ENCODE assay signal across 18 cellular contexts in genomic region chr21:14836950-14837349, GRCh38.
DNase-seq lines count a peak whose midpoint lies in the region; ATAC-seq and TF ChIP-seq lines count a peak whose summit lies in the region.
"Had no signal": no experiment of that assay in that cellular context is flagged by ENCODE, and none has a peak within 500 bp of the region (broad histone marks: within the 10 kb centered on the region; RNA-seq: fewer than 3 reads in every experiment).

No MANE protein-coding gene starts in this region.

- dilution Hi-C loops in IMR-90 (cut with HindIII; ENCODE audit: low sequenced_read_pairs, unreplicated experiment), result no loop called here

- no peak overlapping the region for H2AK9ac ChIP-seq in IMR-90 (replicated peaks; ENCODE audit: low read depth, low read length, poor library complexity)

- H3K9me1 ChIP-seq in IMR-90 (ENCODE audit: insufficient read depth, low read length), result no peaks in the 10 kb centered on the region

- no peak overlapping the region for H4K8ac ChIP-seq in IMR-90 (ENCODE audit: low read depth in 2 of 2, low read length in 2 of 2)

- intact Hi-C loops in IMR-90 (cut with micrococcal nuclease), result no loop called here
- intact Hi-C loops in aorta (cut with DNase I), result loop anchor here in 1 of 2 donors (10.0 kb wide), 1 partner anchor 422 kb away; no protein-coding TSS in a partner anchor

- H3K23ac ChIP-seq in IMR-90 (ENCODE audit: low read depth, low read length), result no peak overlapping the region

- H3K56ac ChIP-seq in IMR-90 (ENCODE audit: extremely low read depth, insufficient read depth, low read length), result no peak overlapping the region

- no peak overlapping the region for H3K14ac ChIP-seq in IMR-90 (replicated peaks; ENCODE audit: low read depth, low read length)

- H3K27me3 Mint-ChIP-seq in activated CD8-positive, alpha-beta memory T cell treated with anti-CD3 and anti-CD28 coated beads, Interleukin-2, amount 10 ng/mL, durations not matched to agents 7 days and 5 days, result peaks cover 5% of the 10 kb centered on the region
- H3K27me3 Mint-ChIP-seq: IgD-negative memory B cell had no signal

- H3K36me3 ChIP-seq in IMR-90 (ENCODE audit: control insufficient read depth, insufficient read depth, low read length), result no peaks in the 10 kb centered on the region
- H3K36me3 ChIP-seq in aorta (ENCODE audit: control insufficient read depth in 1 of 2, insufficient read depth in 2 of 2, low read length in 1 of 2), result no peaks in the 10 kb centered on the region

- no peak for TF ChIP-seq POLR2A in IMR-90 (IDR thresholded peaks at IDR 0.05; ENCODE audit: low read depth, low read length)

- H3K4me1 ChIP-seq in IMR-90 (ENCODE audit: control insufficient read depth, insufficient read depth, low read length) (peaks cover 2% of the 10 kb centered on the region; the same call in 1 of the 2 replicates), aorta (ENCODE audit: control insufficient read depth in 1 of 2, insufficient read depth in 2 of 2, low read length in 2 of 2) (no peaks in the 10 kb centered on the region)

- TF ChIP-seq RAD21 in IMR-90 (IDR thresholded peaks at IDR 0.05; ENCODE audit: low read length), result no peak

- CTCF ChIA-PET in IMR-90 (lab: Yijun Ruan, JAX), result no interaction called here
- CTCF ChIA-PET in activated CD8-positive, alpha-beta memory T cell treated with anti-CD3 and anti-CD28 coated beads, Interleukin-2, amount 10 ng/mL, durations not matched to agents 7 days and 5 days (lab: Charles Lee), result no interaction called here

- no peak overlapping the region for H3K27ac Mint-ChIP-seq in activated CD8-positive, alpha-beta memory T cell treated with anti-CD3 and anti-CD28 coated beads, Interleukin-2, amount 10 ng/mL, durations not matched to agents 7 days and 5 days
- H3K27ac Mint-ChIP-seq: CD8-positive, alpha-beta T cell; IgD-negative memory B cell had no signal

- in situ Hi-C loops in IMR-90 (cut with MboI; ENCODE audit: low sequenced_read_pairs), result no loop called here

- ATAC-seq in IMR-90 (ENCODE audit: low read depth), result peak; percentile 53; the same call in 1 of the 2 replicates
- no peak for ATAC-seq in activated CD8-positive, alpha-beta memory T cell treated with anti-CD3 and anti-CD28 coated beads, Interleukin-2, amount 10 ng/mL, durations not matched to agents 7 days and 5 days
- no peak for ATAC-seq in aorta (ENCODE audit: low FRiP score)
- no peak for ATAC-seq in HG03175 (IDR thresholded peaks at IDR 0.05; ENCODE audit: unreplicated experiment)
- ATAC-seq: CD8-positive, alpha-beta T cell had no signal

- DNase-seq in ELR (ENCODE audit: low read depth), result peak; percentile 54
- DNase-seq in IMR-90, result peak; percentile 59
- peak; percentile 16 for DNase-seq in astrocyte of the hippocampus (ENCODE audit: low read depth, low spot score)
- DNase-seq in skeletal muscle cell (ENCODE audit: low read depth), result peak; percentile 24
- DNase-seq in activated CD8-positive, alpha-beta memory T cell treated with anti-CD3 and anti-CD28 coated beads, Interleukin-2, amount 10 ng/mL, durations not matched to agents 7 days and 5 days, result no peak
- no peak for DNase-seq in aorta
- DNase-seq in NCI-H2196 (lab: John Stamatoyannopoulos, UW; ENCODE audit: unreplicated experiment), result no peak
- DNase-seq: CD8-positive, alpha-beta T cell; Kasumi-1; NCI-H1417; NCI-H1930; NCI-H446; NCI-H748 treated with DMSO at 0.1 percent for 48 hours; OCI-M1 had no signal

- no peak overlapping the region for H4K5ac ChIP-seq in IMR-90 (ENCODE audit: low read depth, low read length)

- no peaks in the 10 kb centered on the region for H3K79me1 ChIP-seq in IMR-90 (ENCODE audit: low read depth in 1 of 2, low read length in 2 of 2)

- BruUV-seq in IMR-90 (replicated peaks; lab: Mats Ljungman, UMichigan), result no TSS peak

- H3K36me3 Mint-ChIP-seq in activated CD8-positive, alpha-beta memory T cell treated with anti-CD3 and anti-CD28 coated beads, Interleukin-2, amount 10 ng/mL, durations not matched to agents 7 days and 5 days, result no peaks in the 10 kb centered on the region
- H3K36me3 Mint-ChIP-seq: CD8-positive, alpha-beta T cell had no signal

- POLR2A ChIA-PET in IMR-90 (lab: Charles Lee; ENCODE audit: unreplicated experiment), result no interaction called here

- TF ChIP-seq CTCF in IMR-90 (conservative IDR thresholded peaks at IDR 0.05; ENCODE audit: low read depth, low read length), result no peak

- H3K27ac ChIP-seq in IMR-90 (ENCODE audit: insufficient read depth, low read length) (no peak overlapping the region), aorta (ENCODE audit: low read depth in 1 of 2, low read length in 2 of 2) (no peak overlapping the region)
- H3K27ac ChIP-seq: BLaER1, RWPE1 had no signal

- no peak overlapping the region for H4K91ac ChIP-seq in IMR-90 (ENCODE audit: insufficient read depth, low read depth, low read length)

- H2AK5ac ChIP-seq in IMR-90 (ENCODE audit: low read depth, low read length), result no peak overlapping the region

- no peak overlapping the region for H3K4ac ChIP-seq in IMR-90 (ENCODE audit: low read depth, low read length)

- peak overlapping the region; percentile 38; the same call in 1 of the 2 replicates for H3K4me2 ChIP-seq in IMR-90 (ENCODE audit: low read depth, low read length)
- H3K4me2 ChIP-seq: BLaER1 had no signal

- peak overlapping the region; percentile 76 for H2BK5ac ChIP-seq in IMR-90 (ENCODE audit: low read depth, low read length, poor library complexity, severe bottlenecking)

- H3K4me3 Mint-ChIP-seq in activated CD8-positive, alpha-beta memory T cell treated with anti-CD3 and anti-CD28 coated beads, Interleukin-2, amount 10 ng/mL, durations not matched to agents 7 days and 5 days, result no peak overlapping the region
- H3K4me3 Mint-ChIP-seq: CD8-positive, alpha-beta T cell; IgD-negative memory B cell had no signal

- no peak overlapping the region; the same call in 1 of the 2 replicates for H3K18ac ChIP-seq in IMR-90 (ENCODE audit: low read depth, low read length)

- no peak overlapping the region for H2BK20ac ChIP-seq in IMR-90 (ENCODE audit: low read depth, low read length)

- H3K9ac ChIP-seq in IMR-90 (ENCODE audit: low read depth, low read length), result no peak overlapping the region
- H3K9ac ChIP-seq: BLaER1 had no signal

- H2AFZ ChIP-seq in IMR-90 (replicated peaks; ENCODE audit: low read length, poor library complexity), result no peak overlapping the region

- no peak overlapping the region for H2BK15ac ChIP-seq in IMR-90 (ENCODE audit: low read depth, low read length)

- H2BK120ac ChIP-seq in IMR-90 (ENCODE audit: low read depth, low read length), result no peak overlapping the region

- H3K9me3 ChIP-seq in IMR-90 (ENCODE audit: control insufficient read depth, insufficient read depth, low read length) (no peaks in the 10 kb centered on the region; the same call in 1 of the 2 replicates), aorta (ENCODE audit: control insufficient read depth, low read length) (no peaks in the 10 kb centered on the region)

- H3K27me3 ChIP-seq in IMR-90 (ENCODE audit: control insufficient read depth, insufficient read depth, low read length) (no peaks in the 10 kb centered on the region), aorta (ENCODE audit: control insufficient read depth in 1 of 2, insufficient read depth in 2 of 2, low read length in 1 of 2) (no peaks in the 10 kb centered on the region)
- H3K27me3 ChIP-seq: BLaER1 had no signal

- peaks cover 2% of the 10 kb centered on the region for H3K9me3 Mint-ChIP-seq in activated CD8-positive, alpha-beta memory T cell treated with anti-CD3 and anti-CD28 coated beads, Interleukin-2, amount 10 ng/mL, durations not matched to agents 7 days and 5 days (ENCODE audit: low read depth)
- H3K9me3 Mint-ChIP-seq: CD8-positive, alpha-beta T cell; IgD-negative memory B cell had no signal

- H4K20me1 ChIP-seq in IMR-90 (ENCODE audit: insufficient read depth, low read length), result no peaks in the 10 kb centered on the region
- H4K20me1 ChIP-seq: BLaER1 had no signal

- H3K4me1 Mint-ChIP-seq in activated CD8-positive, alpha-beta memory T cell treated with anti-CD3 and anti-CD28 coated beads, Interleukin-2, amount 10 ng/mL, durations not matched to agents 7 days and 5 days, result peaks cover 7% of the 10 kb centered on the region
- H3K4me1 Mint-ChIP-seq: IgD-negative memory B cell had no signal

- no peak overlapping the region for H3K4me3 ChIP-seq in IMR-90 (ENCODE audit: insufficient read depth, low read depth, low read length)
- H3K4me3 ChIP-seq in skeletal muscle cell (ENCODE audit: low read depth, low read length), result no peak overlapping the region
- no peak overlapping the region for H3K4me3 ChIP-seq in aorta (ENCODE audit: low read length in 2 of 2)
- H3K4me3 ChIP-seq: BLaER1 had no signal

- WGBS in IMR-90 (ENCODE audit: extremely low coverage in 2 of 2, insufficient read length in 1 of 2), 2 experiments, result no CpG with 5 or more reads among the region's 1 CpG
- 89 to 93% methylated on average over 1 of the region's 1 CpG for WGBS in aorta, 2 donors

TF ChIP-seq in IMR-90, 13 proteins besides CTCF, POLR2A, EP300 and RAD21 (continues in another document):
- TF ChIP-seq BHLHE40 (IDR thresholded peaks at IDR 0.05; ENCODE audit: low read depth, low read length), result no peak
- no peak for TF ChIP-seq MAFK (IDR thresholded peaks at IDR 0.05; ENCODE audit: low read depth, low read length)
- TF ChIP-seq FOS (IDR thresholded peaks at IDR 0.05; ENCODE audit: low read depth, low read length), result no peak
- TF ChIP-seq MXI1 (IDR thresholded peaks at IDR 0.05; ENCODE audit: borderline replicate concordance, low read depth, low read length), result no peak
- no peak for TF ChIP-seq CEBPB (IDR thresholded peaks at IDR 0.05; ENCODE audit: low read depth, low read length)
- TF ChIP-seq RFX5 (IDR thresholded peaks at IDR 0.05; ENCODE audit: low read depth, low read length), result no peak
- TF ChIP-seq RCOR1 (IDR thresholded peaks at IDR 0.05; ENCODE audit: insufficient replicate concordance, low read length), result no peak
- TF ChIP-seq, protein P1, sequence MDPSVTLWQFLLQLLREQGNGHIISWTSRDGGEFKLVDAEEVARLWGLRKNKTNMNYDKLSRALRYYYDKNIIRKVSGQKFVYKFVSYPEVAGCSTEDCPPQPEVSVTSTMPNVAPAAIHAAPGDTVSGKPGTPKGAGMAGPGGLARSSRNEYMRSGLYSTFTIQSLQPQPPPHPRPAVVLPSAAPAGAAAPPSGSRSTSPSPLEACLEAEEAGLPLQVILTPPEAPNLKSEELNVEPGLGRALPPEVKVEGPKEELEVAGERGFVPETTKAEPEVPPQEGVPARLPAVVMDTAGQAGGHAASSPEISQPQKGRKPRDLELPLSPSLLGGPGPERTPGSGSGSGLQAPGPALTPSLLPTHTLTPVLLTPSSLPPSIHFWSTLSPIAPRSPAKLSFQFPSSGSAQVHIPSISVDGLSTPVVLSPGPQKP (IDR thresholded peaks at IDR 0.05; ENCODE audit: borderline replicate concordance, low read depth, low read length), result no peak
- TF ChIP-seq CHD1 (IDR thresholded peaks at IDR 0.05; ENCODE audit: low read depth, low read length), result no peak
- TF ChIP-seq SMC3 (IDR thresholded peaks at IDR 0.05; ENCODE audit: low read depth, low read length), result no peak
- no peak for TF ChIP-seq NFE2L2 (IDR thresholded peaks at IDR 0.05; ENCODE audit: low read depth, low read length)

Comparison
In these comparisons a context has a peak if more than half of its experiments do, and no peak if none do; other contexts are left out.
1. DNase-seq: peak in ELR (single experiment), IMR-90 (single experiment), astrocyte of the hippocampus (single experiment) and skeletal muscle cell (single experiment); none in activated CD8-positive, alpha-beta memory T cell treated with anti-CD3 and anti-CD28 coated beads, Interleukin-2, amount 10 ng/mL, durations not matched to agents 7 days and 5 days (single experiment), aorta (0 of 2) and NCI-H2196 (single experiment).